ENCODE assay signal across 16 cellular contexts in genomic region chr5:6601271-6601670, GRCh38.
"Had no signal": no experiment of that assay in that cellular context is flagged by ENCODE, and none has a peak within 500 bp of the region (broad histone marks: within the 10 kb centered on the region; RNA-seq: fewer than 3 reads in every experiment).

No MANE protein-coding gene starts in this region.

- H3K4me3 Mint-ChIP-seq: activated CD4-positive, alpha-beta memory T cell treated with anti-CD3 and anti-CD28 coated beads for 36 hours; neural progenitor cell had no signal

- H3K27ac Mint-ChIP-seq: activated CD4-positive, alpha-beta memory T cell treated with anti-CD3 and anti-CD28 coated beads for 36 hours; neural progenitor cell had no signal

- H3K4me1 ChIP-seq: adrenal gland, left lung, neural progenitor cell, prostate gland, upper lobe of right lung had no signal

- H3K9me3 Mint-ChIP-seq: activated CD4-positive, alpha-beta memory T cell treated with anti-CD3 and anti-CD28 coated beads for 36 hours; neural progenitor cell had no signal

- H3K9me3 ChIP-seq: adrenal gland, left lung, prostate gland, upper lobe of right lung had no signal

- H3K4me1 Mint-ChIP-seq: neural progenitor cell had no signal

- H3K27me3 ChIP-seq: adrenal gland, dorsolateral prefrontal cortex, left lung, neural progenitor cell, upper lobe of right lung had no signal

- H3K36me3 ChIP-seq: neural progenitor cell had no signal

- H3K27ac ChIP-seq: adrenal gland, epithelial cell of prostate, left lung, neural progenitor cell, prostate gland, upper lobe of right lung had no signal

- H3K27me3 Mint-ChIP-seq: activated CD4-positive, alpha-beta memory T cell treated with anti-CD3 and anti-CD28 coated beads for 36 hours had no signal

- H3K4me3 ChIP-seq: adrenal gland, dorsolateral prefrontal cortex, left lung, neural progenitor cell, prostate gland, smooth muscle cell, upper lobe of right lung had no signal

- DNase-seq: activated CD4-positive, alpha-beta memory T cell treated with anti-CD3 and anti-CD28 coated beads for 36 hours; activated naive CD4-positive, alpha-beta T cell treated with anti-CD3 and anti-CD28 coated beads, Interleukin-2, amount 50 U/mL, for 16 hours; activated T-cell treated with anti-CD3 and anti-CD28 coated beads, Interleukin-2, amount 50 U/mL, for 1 hour; adrenal gland; foreskin fibroblast; hypothalamus; left lung; right cardiac atrium; stimulated activated CD4-positive, alpha-beta T cell treated with anti-CD3 and anti-CD28 coated beads, Interleukin-4, amount 100 ng/mL, for 1 hour; SW 1271; upper lobe of right lung had no signal
